11 cellular contexts compared by ENCODE assay signal in genomic region chr12:121388421-121388981, GRCh38. TPM values are rescaled to one million over a fixed set of nuclear protein-coding genes. Genes with fewer than 3 reads are reported as not detected.
DNase-seq lines count a peak whose midpoint lies in the region; ATAC-seq, FAIRE-seq and TF ChIP-seq lines count a peak whose summit lies in the region.
"Had no signal": no experiment of that assay in that cellular context is flagged by ENCODE, and none has a peak within 500 bp of the region (broad histone marks: within the 10 kb centered on the region; RNA-seq: fewer than 3 reads in every experiment).

No MANE protein-coding gene starts in this region.

- POLR2A ChIA-PET in Caco-2 (lab: Charles Lee): interaction anchor here (0.5 kb wide), 1 partner anchor 68 kb away, joined by 3 read pairs; no protein-coding TSS in a partner anchor

- H3K9me3 Mint-ChIP-seq in Caco-2 (ENCODE audit: unreplicated experiment): no peaks in the 10 kb centered on the region

- no peaks in the 10 kb centered on the region for H3K36me3 Mint-ChIP-seq in Caco-2 (ENCODE audit: insufficient read depth, unreplicated experiment)
- H3K36me3 Mint-ChIP-seq: activated naive CD8-positive, alpha-beta T cell had no signal

- peak overlapping the region; percentile 19 for H3K27ac Mint-ChIP-seq in Caco-2 (ENCODE audit: unreplicated experiment)
- H3K27ac Mint-ChIP-seq: activated naive CD8-positive, alpha-beta T cell had no signal

- no peak for ATAC-seq in HG02623 (IDR thresholded peaks at IDR 0.05; ENCODE audit: unreplicated experiment)
- ATAC-seq: lower lobe of right lung had no signal

- no peak for TF ChIP-seq CTCF in Caco-2 (IDR thresholded peaks at IDR 0.05; ENCODE audit: insufficient read depth in 1 of 2, low read depth in 1 of 2, low read length in 1 of 2, severe bottlenecking in 1 of 2, unreplicated experiment in 1 of 2)
- no peak for TF ChIP-seq CTCF in right atrium auricular region (IDR thresholded peaks at IDR 0.05)

- H3K27me3 Mint-ChIP-seq in Caco-2 (ENCODE audit: insufficient read depth, unreplicated experiment): no peaks in the 10 kb centered on the region
- H3K27me3 Mint-ChIP-seq: activated naive CD8-positive, alpha-beta T cell had no signal

- no peak overlapping the region for H3K4me3 ChIP-seq in Caco-2 (ENCODE audit: low read depth, low read length)
- no peak overlapping the region for H3K4me3 ChIP-seq in right atrium auricular region
- H3K4me3 ChIP-seq: lower lobe of right lung had no signal

- peaks cover 8% of the 10 kb centered on the region for H3K4me1 Mint-ChIP-seq in Caco-2 (ENCODE audit: low read depth, unreplicated experiment)

- H3K36me3 ChIP-seq in Caco-2 (ENCODE audit: control insufficient read depth, insufficient read depth, low read length) (no peaks in the 10 kb centered on the region), right atrium auricular region (no peaks in the 10 kb centered on the region)
- H3K36me3 ChIP-seq: lower lobe of right lung had no signal

- no peak for FAIRE-seq in HTR-8/SVneo (lab: Jason Lieb, UNC)
- FAIRE-seq: G401.6 had no signal

- DNase-seq in Caco-2: no peak
- peak; percentile 35 for DNase-seq in HTR-8/SVneo (ENCODE audit: insufficient read length, low spot score)
- DNase-seq in amniotic epithelial cell (ENCODE audit: low read depth): peak; percentile 66
- peak; percentile 65 for DNase-seq in kidney tubule cell (ENCODE audit: low spot score)
- DNase-seq in stimulated activated naive CD4-positive, alpha-beta T cell (lab: John Stamatoyannopoulos, UW): no peak
- DNase-seq in right atrium auricular region (ENCODE audit: low spot score): no peak
- no peak for DNase-seq in NCI-H345 (lab: John Stamatoyannopoulos, UW)
- DNase-seq: lower lobe of right lung had no signal

- CTCF ChIA-PET in Caco-2 (lab: Charles Lee): no interaction called here

- H3K9me3 ChIP-seq in Caco-2 (no peaks in the 10 kb centered on the region), right atrium auricular region (no peaks in the 10 kb centered on the region)
- H3K9me3 ChIP-seq: lower lobe of right lung had no signal

- H3K27me3 ChIP-seq in Caco-2 (replicated peaks; ENCODE audit: control insufficient read depth, insufficient read depth, low read length): no peaks in the 10 kb centered on the region
- no peaks in the 10 kb centered on the region for H3K27me3 ChIP-seq in right atrium auricular region

- intact Hi-C loops in Caco-2 (cut with micrococcal nuclease; ENCODE audit: unreplicated experiment): no loop called here

- H3K4me1 ChIP-seq in Caco-2: no peaks in the 10 kb centered on the region
- H3K4me1 ChIP-seq in right atrium auricular region: no peaks in the 10 kb centered on the region
- H3K4me1 ChIP-seq: lower lobe of right lung had no signal

- no peak overlapping the region for H3K4me3 Mint-ChIP-seq in Caco-2 (ENCODE audit: unreplicated experiment)
- H3K4me3 Mint-ChIP-seq: activated naive CD8-positive, alpha-beta T cell had no signal

- BruUV-seq in Caco-2 (replicated peaks; lab: Mats Ljungman, UMichigan): no TSS peak

- H3K27ac ChIP-seq in right atrium auricular region: no peak overlapping the region
- H3K27ac ChIP-seq: lower lobe of right lung had no signal

RNA-seq across cellular contexts. Expression of gene RNF34, which starts 11.4 kb away (rescaled TPM):
- total RNA-seq in Caco-2 (2022) (50.5 and 54.1 TPM in 2 replicates), right atrium auricular region (10 to 100 TPM; 15.9 to 32.5 TPM)

RNA-seq across cellular contexts. Expression of gene ANAPC5, which starts 36.3 kb away (rescaled TPM):
- total RNA-seq in Caco-2 (2022) (106 and 115 TPM in 2 replicates), right atrium auricular region (10 to 100 TPM; 54.6 to 63.1 TPM)

Comparison
In these comparisons a context has a peak if more than half of its experiments do, and no peak if none do; other contexts are left out.
1. DNase-seq: peak in HTR-8/SVneo (single experiment), amniotic epithelial cell (single experiment) and kidney tubule cell (single experiment); none in Caco-2 (0 of 2), stimulated activated naive CD4-positive, alpha-beta T cell (0 of 6), right atrium auricular region (single experiment) and NCI-H345 (single experiment).